In genomic region chr2:188773075-188773474, GRCh38 we compare ENCODE assay signal across 22 cellular contexts.
DNase-seq lines count a peak whose midpoint lies in the region; ATAC-seq and TF ChIP-seq lines count a peak whose summit lies in the region.
"Had no signal": no experiment of that assay in that cellular context is flagged by ENCODE, and none has a peak within 500 bp of the region (broad histone marks: within the 10 kb centered on the region; RNA-seq: fewer than 3 reads in every experiment).

No MANE protein-coding gene starts in this region.

- no peak overlapping the region for H3K4me3 ChIP-seq in RWPE2 (ENCODE audit: severe bottlenecking)
- no peak overlapping the region for H3K4me3 ChIP-seq in fibroblast of pulmonary artery (replicated peaks; ENCODE audit: low read depth, low read length)
- no peak overlapping the region for H3K4me3 ChIP-seq in gastroesophageal sphincter
- H3K4me3 ChIP-seq: skin epidermis, tibial artery had no signal

- TF ChIP-seq CTCF in RWPE2 (IDR thresholded peaks at IDR 0.05; ENCODE audit: poor library complexity, severe bottlenecking) (no peak), fibroblast of pulmonary artery (IDR thresholded peaks at IDR 0.05; ENCODE audit: low read length, missing control alignments) (no peak), gastroesophageal sphincter (IDR thresholded peaks at IDR 0.05) (no peak)

- H3K4me1 ChIP-seq in RWPE2 (ENCODE audit: insufficient read depth, poor library complexity, severe bottlenecking) = peaks cover 28% of the 10 kb centered on the region
- no peaks in the 10 kb centered on the region for H3K4me1 ChIP-seq in gastroesophageal sphincter
- H3K4me1 ChIP-seq: tibial artery had no signal

- no peak for TF ChIP-seq EP300 in gastroesophageal sphincter (IDR thresholded peaks at IDR 0.05)

- H3K27me3 ChIP-seq in RWPE2 (ENCODE audit: insufficient read depth, poor library complexity, severe bottlenecking) (no peaks in the 10 kb centered on the region), gastroesophageal sphincter (no peaks in the 10 kb centered on the region)
- H3K27me3 ChIP-seq: tibial artery had no signal

- ATAC-seq in RWPE2 (ENCODE audit: low read depth) (peak; percentile 97), HG02642 (IDR thresholded peaks at IDR 0.05; ENCODE audit: poor library complexity, unreplicated experiment) (no peak), gastroesophageal sphincter (no peak)
- ATAC-seq: left colon; stimulated activated memory B cell treated with anti-CD40 and anti-IgM and Interleukin-4, amounts not matched to agents 10 μg/mL and 1 μg/mL and 100 μg/mL, for 72 hours; T-cell had no signal

- no peak for TF ChIP-seq POLR2A in gastroesophageal sphincter (IDR thresholded peaks at IDR 0.05)

- H3K9me3 ChIP-seq in RWPE2 (ENCODE audit: severe bottlenecking) = no peaks in the 10 kb centered on the region
- H3K9me3 ChIP-seq in gastroesophageal sphincter = no peaks in the 10 kb centered on the region
- H3K9me3 ChIP-seq: tibial artery had no signal

- H3K27ac ChIP-seq in RWPE2 (ENCODE audit: poor library complexity, severe bottlenecking) (peak overlapping the region; percentile 38), gastroesophageal sphincter (no peak overlapping the region)
- H3K27ac ChIP-seq: skin epidermis, tibial artery had no signal

- no peaks in the 10 kb centered on the region for H3K36me3 ChIP-seq in RWPE2 (ENCODE audit: low read depth)
- no peaks in the 10 kb centered on the region for H3K36me3 ChIP-seq in gastroesophageal sphincter
- H3K36me3 ChIP-seq: tibial artery had no signal

- DNase-seq in EH (ENCODE audit: low read depth) (peak; percentile 36), NCI-H1417 treated with DMSO at 0.1 percent for 48 hours (lab: John Stamatoyannopoulos, UW) (peak; percentile 64), RWPE2 (ENCODE audit: low spot score) (no peak), fibroblast of pulmonary artery (ENCODE audit: low read depth) (peak; percentile 78), putamen (ENCODE audit: low spot score) (no peak), NCI-H524 treated with DMSO at 0.1 percent for 48 hours (lab: John Stamatoyannopoulos, UW) (no peak)
- DNase-seq: activated CD8-positive, alpha-beta memory T cell treated with anti-CD3 and anti-CD28 coated beads for 24 hours; activated gamma-delta T cell treated with Interleukin-2 at 50 U/mL for 16 hours; aorta; DMS 273 treated with DMSO at 0.1 percent for 48 hours; erythroblast; GOT3; left colon; MV-4-11; NCI-H526 treated with DMSO at 0.1 percent for 48 hours; nucleus accumbens; T-cell; tibial artery had no signal

Comparison
In these comparisons a context has a peak if more than half of its experiments do, and no peak if none do; other contexts are left out.
1. DNase-seq: peak in EH (single experiment), NCI-H1417 treated with DMSO at 0.1 percent for 48 hours (single experiment) and fibroblast of pulmonary artery (single experiment); none in RWPE2 (single experiment), putamen (single experiment) and NCI-H524 treated with DMSO at 0.1 percent for 48 hours (single experiment).